9 cellular contexts compared by ENCODE assay signal in genomic region chr7:129615018-129615417, GRCh38. TPM values are rescaled to one million over a fixed set of nuclear protein-coding genes. Genes with fewer than 3 reads are reported as not detected.
DNase-seq lines count a peak whose midpoint lies in the region; ATAC-seq, FAIRE-seq and TF ChIP-seq lines count a peak whose summit lies in the region.
"Had no signal": no experiment of that assay in that cellular context is flagged by ENCODE, and none has a peak within 500 bp of the region (broad histone marks: within the 10 kb centered on the region; RNA-seq: fewer than 3 reads in every experiment).

No MANE protein-coding gene starts in this region.

- DNase-seq in GM12892 (ENCODE audit: insufficient read length), result no peak
- DNase-seq in OCI-M1 (lab: John Stamatoyannopoulos, UW), result peak; percentile 50
- DNase-seq in hepatocyte (ENCODE audit: low spot score), result no peak
- no peak for DNase-seq in kidney
- DNase-seq in NCI-H446 (lab: John Stamatoyannopoulos, UW), result no peak
- DNase-seq in RKO (ENCODE audit: low spot score), result no peak
- DNase-seq: nephron progenitor cell had no signal

- H2AFZ ChIP-seq in hepatocyte, result no peak overlapping the region

- FAIRE-seq in GM12892 (lab: Jason Lieb, UNC), result peak; percentile 72
- no peak for FAIRE-seq in kidney (lab: Jason Lieb, UNC)

- H3K9me2 ChIP-seq in hepatocyte (replicated peaks; ENCODE audit: insufficient read depth), result no peaks in the 10 kb centered on the region

- H3K4me3 ChIP-seq in HEK293 (ENCODE audit: low read depth, low read length) (no peak overlapping the region), hepatocyte (no peak overlapping the region), kidney (ENCODE audit: low read length in 2 of 2) (no peak overlapping the region)

- H3K27me3 ChIP-seq in hepatocyte, result no peaks in the 10 kb centered on the region

- no peak overlapping the region for H3K9ac ChIP-seq in kidney (ENCODE audit: low read length in 2 of 2)

- H3K9me3 ChIP-seq in HEK293 (ENCODE audit: control insufficient read depth, insufficient read depth, low read depth, low read length) (no peaks in the 10 kb centered on the region), hepatocyte (ENCODE audit: low read depth) (no peaks in the 10 kb centered on the region), kidney (ENCODE audit: control insufficient read depth in 1 of 2, low read length in 2 of 2) (no peaks in the 10 kb centered on the region)

- peaks cover 47% of the 10 kb centered on the region for H4K20me1 ChIP-seq in hepatocyte (ENCODE audit: insufficient read depth, poor library complexity, severe bottlenecking)

- H3K27ac ChIP-seq in HEK293 (ENCODE audit: extremely low read depth, low read depth, low read length) (no peak overlapping the region), hepatocyte (no peak overlapping the region), kidney (ENCODE audit: low read depth in 2 of 2, low read length in 2 of 2) (no peak overlapping the region)

- H3K36me3 ChIP-seq in HEK293 (ENCODE audit: control insufficient read depth in 2 of 2, insufficient read depth in 1 of 2, low read length in 2 of 2) (peaks cover 0 to under 1% of the 10 kb centered on the region in 2 experiments; a peak in 1 of 3 replicates), hepatocyte (replicated peaks; ENCODE audit: insufficient read depth, low read depth) (no peaks in the 10 kb centered on the region), kidney (ENCODE audit: control insufficient read depth in 1 of 2, insufficient read depth in 2 of 2, low read length in 2 of 2) (no peaks in the 10 kb centered on the region)

- ATAC-seq in HG03039 (IDR thresholded peaks at IDR 0.05; ENCODE audit: unreplicated experiment), result no peak

- TF ChIP-seq POLR2A in GM12892 (IDR thresholded peaks at IDR 0.05; ENCODE audit: low read depth, low read length), result no peak

- POLR2A ChIA-PET in HEK293 (lab: Yijun Ruan, JAX), result interaction anchor here (0.5 to 0.6 kb wide), 2 partner anchors 8 to 860 kb away, joined by 3 read pairs; no protein-coding TSS in a partner anchor

- 92% methylated on average over 1 of the region's 1 CpG for WGBS in hepatocyte (ENCODE audit: low lambda C conversion rate, missing lambda C conversion rate)

- peak overlapping the region; percentile 31 for H3K4me2 ChIP-seq in hepatocyte

- no peak for TF ChIP-seq CTCF in HEK293 (tag by site-specific recombination; IDR thresholded peaks at IDR 0.05)
- TF ChIP-seq CTCF in hepatocyte (IDR thresholded peaks at IDR 0.05; ENCODE audit: poor library complexity), result no peak
- TF ChIP-seq CTCF in kidney (IDR thresholded peaks at IDR 0.05; ENCODE audit: borderline replicate concordance, extremely low read depth, insufficient read depth), result no peak

- peaks cover 86% of the 10 kb centered on the region for H3K79me2 ChIP-seq in hepatocyte

- H3K4me1 ChIP-seq in HEK293 (ENCODE audit: control insufficient read depth, insufficient read depth, low read length) (peaks cover 24% of the 10 kb centered on the region), hepatocyte (ENCODE audit: insufficient read depth) (peaks cover 17% of the 10 kb centered on the region), kidney (ENCODE audit: control insufficient read depth in 1 of 2, insufficient read depth in 1 of 2, low read depth in 1 of 2, low read length in 2 of 2) (peaks cover 5 to 8% of the 10 kb centered on the region in 2 donors)

- intact Hi-C loops in kidney (cut with DNase I), result no loop called here

- CTCF ChIA-PET in HEK293 (lab: Yijun Ruan, JAX), result interaction anchor here (0.6 to 1.9 kb wide), 4 partner anchors 20 to 509 kb away, joined by 3 to 13 read pairs (median 3); no protein-coding TSS in a partner anchor

TF ChIP-seq in HEK293, 187 proteins besides CTCF, POLR2A, EP300 and RAD21:
- TF ChIP-seq ZBTB6 (tag by site-specific recombination; IDR thresholded peaks at IDR 0.05), result no peak
- TF ChIP-seq ZNF335 (tag by site-specific recombination; conservative IDR thresholded peaks at IDR 0.05), result peak; percentile 16; the same call in 1 of the 2 replicates
- TF ChIP-seq ZNF366 (tag by site-specific recombination; conservative IDR thresholded peaks at IDR 0.05), result no peak
- TF ChIP-seq ZNF610 (tag by site-specific recombination; IDR thresholded peaks at IDR 0.05; ENCODE audit: borderline replicate concordance), result no peak
- 0 out of 2 replicates have a peak, but pooled peaks have one; percentile 44 for TF ChIP-seq PRDM6 (tag by site-specific recombination; IDR thresholded peaks at IDR 0.05)
- TF ChIP-seq ZNF548 (tag by site-specific recombination; IDR thresholded peaks at IDR 0.05), result no peak
- no peak for TF ChIP-seq ZNF280D (tag by site-specific recombination; IDR thresholded peaks at IDR 0.05)
- no peak for TF ChIP-seq ZNF791 (tag by site-specific recombination; IDR thresholded peaks at IDR 0.05)
- TF ChIP-seq SCRT2 (tag by site-specific recombination; IDR thresholded peaks at IDR 0.05), result peak; percentile 95
- no peak for TF ChIP-seq ZNF76 (tag by site-specific recombination; IDR thresholded peaks at IDR 0.05; ENCODE audit: borderline replicate concordance, low read depth)
- no peak for TF ChIP-seq ZNF112 (tag by site-specific recombination; IDR thresholded peaks at IDR 0.05)
- no peak for TF ChIP-seq ZNF670 (tag by site-specific recombination; IDR thresholded peaks at IDR 0.05; ENCODE audit: low read depth)
- no peak for TF ChIP-seq ZFP3 (tag by site-specific recombination; IDR thresholded peaks at IDR 0.05; ENCODE audit: low read depth)
- TF ChIP-seq SCRT1 (tag by site-specific recombination; IDR thresholded peaks at IDR 0.05; ENCODE audit: borderline replicate concordance), result peak; percentile 71; the same call in 1 of the 2 replicates
- no peak for TF ChIP-seq KLF9 (tag by site-specific recombination; IDR thresholded peaks at IDR 0.05; ENCODE audit: low read depth)
- TF ChIP-seq GLIS1 (tag by site-specific recombination; IDR thresholded peaks at IDR 0.05), result no peak
- peak; percentile 46; the same call in 1 of the 2 replicates for TF ChIP-seq OSR2 (tag by site-specific recombination; IDR thresholded peaks at IDR 0.05)
- TF ChIP-seq HOXD13 (CRISPR knock-in tag; IDR thresholded peaks at IDR 0.05; ENCODE audit: borderline replicate concordance), result no peak
- TF ChIP-seq ZNF184 (tag by site-specific recombination; IDR thresholded peaks at IDR 0.05), result no peak

RNA-seq across cellular contexts. Expression of gene NRF1, which starts 3.5 kb away (rescaled TPM):
- 7.6 TPM for polyA plus RNA-seq in GM12892 (2012; ENCODE audit: missing spikeins)
- total RNA-seq in hepatocyte (12.0 and 21.7 TPM in 2 replicates), kidney (19.4 TPM)
- polyA plus RNA-seq in hepatocyte (5.4 and 11.2 TPM in 2 replicates), kidney (ENCODE audit: insufficient read depth, low read depth, low replicate concordance) (8.8 TPM)
